Comparison of ENCODE assay signal across 8 cellular contexts in the genomic region with DNA sequence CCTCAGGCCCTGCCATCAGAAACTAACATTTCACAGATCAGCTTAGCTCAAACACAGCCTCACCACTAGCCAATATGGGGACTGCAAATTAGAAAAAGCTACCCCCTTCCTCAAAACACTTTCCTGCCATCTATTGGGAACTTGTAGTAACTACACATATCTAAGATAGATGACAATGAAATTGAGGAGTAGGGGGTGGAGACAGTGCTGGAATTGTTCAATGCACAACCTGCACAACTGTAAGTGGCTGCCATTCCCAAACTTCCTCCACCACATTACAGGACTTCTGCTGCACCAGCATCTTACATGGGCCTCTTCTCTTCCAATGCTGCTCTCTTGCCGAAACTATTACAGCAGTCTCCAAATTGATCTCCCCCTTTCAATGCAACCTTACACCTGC. TPM values are rescaled to one million over a fixed set of nuclear protein-coding genes. Genes with fewer than 3 reads are reported as not detected.
DNase-seq lines count a peak whose midpoint lies in the region; ATAC-seq, FAIRE-seq and TF ChIP-seq lines count a peak whose summit lies in the region.

No MANE protein-coding gene starts in this region.

- peak; percentile 2 for DNase-seq in COLO668 (lab: John Stamatoyannopoulos, UW; ENCODE audit: unreplicated experiment)
- peak; percentile 50 for DNase-seq in HEK293T (ENCODE audit: extremely low spot score)
- DNase-seq in NT2/D1 (ENCODE audit: low read depth, low spot score), result peak; percentile 18
- DNase-seq in small intestine, result peak; percentile 23
- no peak for DNase-seq in activated CD4-positive, CD25-positive, alpha-beta regulatory T cell treated with anti-CD3 and anti-CD28 coated beads, Interleukin-2, amount 50 U/mL, for 72 hours
- DNase-seq in thyroid gland, result no peak

- intact Hi-C loops in thyroid gland (cut with DNase I), result no loop called here

- H3K9ac ChIP-seq in NT2/D1 (ENCODE audit: insufficient read length, low read depth), result no peak overlapping the region

- peak; percentile 51 for ATAC-seq in esophagus mucosa
- no peak for ATAC-seq in HG02938 (IDR thresholded peaks at IDR 0.05; ENCODE audit: unreplicated experiment)

- 95 to 97% (median 95%) methylated on average over 1 of the region's 1 CpG for WGBS in small intestine, 3 donors
- 85 to 100% methylated on average over 1 of the region's 1 CpG for WGBS in thyroid gland, 2 donors

- no peak overlapping the region for H3K4me3 ChIP-seq in NT2/D1 (ENCODE audit: insufficient read length, low read depth)
- no peak overlapping the region for H3K4me3 ChIP-seq in small intestine (ENCODE audit: low read depth in 1 of 2, low read length in 2 of 2)
- H3K4me3 ChIP-seq in thyroid gland (replicated peaks in 1 of 3), result no peak overlapping the region

- H3K9me3 ChIP-seq in NT2/D1 (ENCODE audit: insufficient read depth, low read length) (no peaks in the 10 kb centered on the region), small intestine (ENCODE audit: control insufficient read depth, low read depth) (no peaks in the 10 kb centered on the region), thyroid gland (no peaks in the 10 kb centered on the region)

- no peak for FAIRE-seq in small intestine (lab: Jason Lieb, UNC)

- TF ChIP-seq POLR2A in thyroid gland (IDR thresholded peaks at IDR 0.05), result no peak

- no peaks in the 10 kb centered on the region for H3K36me3 ChIP-seq in NT2/D1 (ENCODE audit: insufficient read depth, insufficient read length, low read length)
- H3K36me3 ChIP-seq in small intestine (ENCODE audit: control insufficient read depth in 2 of 2, insufficient read depth in 2 of 2, low read length in 2 of 2), result no peaks in the 10 kb centered on the region
- H3K36me3 ChIP-seq in thyroid gland, result no peaks in the 10 kb centered on the region

- H3K27ac ChIP-seq in small intestine (ENCODE audit: low read depth in 1 of 2, low read length in 1 of 2), result no peak overlapping the region
- H3K27ac ChIP-seq in thyroid gland, result no peak overlapping the region

- no peak for TF ChIP-seq CTCF in thyroid gland (IDR thresholded peaks at IDR 0.05)

- no peaks in the 10 kb centered on the region for H3K4me1 ChIP-seq in NT2/D1 (ENCODE audit: insufficient read depth, insufficient read length)
- H3K4me1 ChIP-seq in small intestine (ENCODE audit: control insufficient read depth in 2 of 2, insufficient read depth in 1 of 2, low read depth in 1 of 2, low read length in 1 of 2), result no peaks in the 10 kb centered on the region
- H3K4me1 ChIP-seq in thyroid gland, result no peaks in the 10 kb centered on the region

- H3K27me3 ChIP-seq in NT2/D1 (ENCODE audit: insufficient read depth, insufficient read length), result no peaks in the 10 kb centered on the region
- no peaks in the 10 kb centered on the region for H3K27me3 ChIP-seq in small intestine (ENCODE audit: control insufficient read depth in 2 of 2, insufficient read depth in 2 of 2, low read length in 2 of 2)
- H3K27me3 ChIP-seq in thyroid gland, result no peaks in the 10 kb centered on the region

- POLR2A ChIA-PET in HEK293T (lab: Yijun Ruan, JAX), result no interaction called here

- CTCF ChIA-PET in HEK293T (lab: Yijun Ruan, JAX), result interaction anchor here (0.6 kb wide), 1 partner anchor 620 kb away, joined by 5 read pairs; no protein-coding TSS in a partner anchor

TF ChIP-seq in HEK293T, 16 proteins besides CTCF, POLR2A, EP300 and RAD21:
- TF ChIP-seq TARDBP (IDR thresholded peaks at IDR 0.05) (no peak), SUZ12 (IDR thresholded peaks at IDR 0.05) (no peak), ZNF384 (IDR thresholded peaks at IDR 0.05) (no peak), FOXK2 (IDR thresholded peaks at IDR 0.05) (no peak), LEF1 (IDR thresholded peaks at IDR 0.05; ENCODE audit: borderline replicate concordance) (no peak), HDGF (IDR thresholded peaks at IDR 0.05; ENCODE audit: borderline replicate concordance) (no peak), FOXM1 (IDR thresholded peaks at IDR 0.05; ENCODE audit: borderline replicate concordance) (no peak), L3MBTL2 (conservative IDR thresholded peaks at IDR 0.05) (no peak), ELF4 (IDR thresholded peaks at IDR 0.05) (no peak), NFRKB (IDR thresholded peaks at IDR 0.05) (no peak), BHLHE40 (IDR thresholded peaks at IDR 0.05; ENCODE audit: borderline replicate concordance) (no peak), CTBP1 (IDR thresholded peaks at IDR 0.05; ENCODE audit: borderline replicate concordance) (no peak), ARNT (IDR thresholded peaks at IDR 0.05) (no peak), FOXA1 (IDR thresholded peaks at IDR 0.05) (no peak), SP1 (IDR thresholded peaks at IDR 0.05) (no peak)
- TF ChIP-seq, protein P1, sequence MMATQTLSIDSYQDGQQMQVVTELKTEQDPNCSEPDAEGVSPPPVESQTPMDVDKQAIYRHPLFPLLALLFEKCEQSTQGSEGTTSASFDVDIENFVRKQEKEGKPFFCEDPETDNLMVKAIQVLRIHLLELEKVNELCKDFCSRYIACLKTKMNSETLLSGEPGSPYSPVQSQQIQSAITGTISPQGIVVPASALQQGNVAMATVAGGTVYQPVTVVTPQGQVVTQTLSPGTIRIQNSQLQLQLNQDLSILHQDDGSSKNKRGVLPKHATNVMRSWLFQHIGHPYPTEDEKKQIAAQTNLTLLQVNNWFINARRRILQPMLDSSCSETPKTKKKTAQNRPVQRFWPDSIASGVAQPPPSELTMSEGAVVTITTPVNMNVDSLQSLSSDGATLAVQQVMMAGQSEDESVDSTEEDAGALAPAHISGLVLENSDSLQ (IDR thresholded peaks at IDR 0.05), result no peak

RNA-seq across cellular contexts. Expression of a gene that starts 21.8 kb away (rescaled TPM):
- total RNA-seq in esophagus mucosa (not detected), thyroid gland (not detected)
- polyA plus RNA-seq in small intestine, result not detected

RNA-seq across cellular contexts. Expression of a gene that starts 31.2 kb away (rescaled TPM):
- total RNA-seq in esophagus mucosa (4.8 TPM), thyroid gland (not detected)
- polyA plus RNA-seq in small intestine, result 1 to 10 TPM in 2 of 3 donors, under 1 TPM in 1; 0.45 to 7.4 (median 1.9) TPM

Comparison
In these comparisons a context has a peak if more than half of its experiments do, and no peak if none do; other contexts are left out.
1. DNase-seq: peak in COLO668 (single experiment), HEK293T (single experiment), NT2/D1 (single experiment) and small intestine (single experiment); none in activated CD4-positive, CD25-positive, alpha-beta regulatory T cell treated with anti-CD3 and anti-CD28 coated beads, Interleukin-2, amount 50 U/mL, for 72 hours (single experiment) and thyroid gland (0 of 2).